In the genomic region with DNA sequence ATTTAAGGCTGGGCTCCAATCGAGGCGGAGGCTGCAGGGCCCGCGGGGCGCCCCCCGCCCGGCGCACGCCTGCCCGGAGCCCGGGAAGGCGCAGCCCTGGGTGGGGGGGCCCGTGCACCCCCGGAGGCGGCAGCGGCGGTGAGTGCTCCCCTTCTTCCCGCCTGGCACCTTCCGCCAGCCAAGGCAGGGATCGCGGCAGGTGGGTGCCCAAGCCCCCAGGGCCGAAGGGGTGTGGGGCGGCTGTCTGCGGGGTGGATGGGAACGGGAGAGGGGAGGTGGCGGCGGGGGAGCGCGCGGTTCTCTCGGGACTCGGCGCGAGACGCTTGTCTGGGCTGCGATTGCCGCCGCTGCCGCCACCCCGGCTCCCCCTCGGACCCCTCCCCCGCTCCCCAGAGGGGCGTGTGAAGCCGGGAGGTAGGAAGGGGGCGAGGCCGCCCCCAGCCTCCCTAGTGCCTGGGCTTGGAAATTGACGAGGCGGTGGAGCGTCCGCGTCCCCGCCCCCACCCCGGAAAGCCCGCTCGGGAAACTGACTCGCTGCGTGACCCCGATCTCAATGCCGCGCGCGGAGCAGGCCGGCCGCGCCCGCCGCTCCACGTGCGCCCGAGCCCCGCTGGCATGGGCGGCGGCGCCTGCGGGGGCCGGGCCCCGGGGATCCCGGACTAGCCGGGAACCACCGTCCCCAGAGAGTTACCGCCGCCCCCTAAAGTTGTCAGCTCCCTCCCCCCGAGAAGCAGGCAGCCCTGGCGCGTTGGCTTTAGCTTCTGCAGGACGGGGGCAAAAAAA, we compare ENCODE assay signal across 1 cellular context.
A peak's percentile ranks its signal among the peaks of the same experiment; 100 is the strongest.
TF ChIP-seq lines count a peak whose summit lies in the region.

No MANE protein-coding gene starts in this region.

TF ChIP-seq in HepG2, 621 proteins besides CTCF, POLR2A, EP300 and RAD21 (continued from another document and continues in another):
- TF ChIP-seq U2AF1 (optimal IDR thresholded peaks at IDR 0.05; ENCODE audit: low read depth, low read length) (no peak), AFF4 (CRISPR knock-in tag; IDR thresholded peaks at IDR 0.05) (no peak), SCMH1 (CRISPR knock-in tag; IDR thresholded peaks at IDR 0.05; ENCODE audit: borderline replicate concordance) (no peak), NFE2 (CRISPR knock-in tag; IDR thresholded peaks at IDR 0.05) (no peak), JUND (CRISPR knock-in tag; IDR thresholded peaks at IDR 0.05) (no peak), ZFP62 (CRISPR knock-in tag; IDR thresholded peaks at IDR 0.05) (no peak), PAF1 (CRISPR knock-in tag; IDR thresholded peaks at IDR 0.05) (no peak), ZBTB26 (CRISPR knock-in tag; IDR thresholded peaks at IDR 0.05; ENCODE audit: borderline replicate concordance) (0 out of 2 replicates have a peak, but pooled peaks have one; percentile 21), CC2D1A (CRISPR knock-in tag; IDR thresholded peaks at IDR 0.05) (no peak), SMARCC2 (IDR thresholded peaks at IDR 0.05) (no peak), ZNF674 (CRISPR knock-in tag; IDR thresholded peaks at IDR 0.05; ENCODE audit: low read depth) (no peak), KDM4B (CRISPR knock-in tag; IDR thresholded peaks at IDR 0.05) (no peak), POGK (CRISPR knock-in tag; conservative IDR thresholded peaks at IDR 0.05) (no peak; the same call in 1 of the 2 replicates), PHF5A (CRISPR knock-in tag; IDR thresholded peaks at IDR 0.05; ENCODE audit: low read depth, unreplicated experiment) (no peak), ATF1 (CRISPR knock-in tag; IDR thresholded peaks at IDR 0.05) (no peak), NCOR1 (IDR thresholded peaks at IDR 0.05; ENCODE audit: borderline replicate concordance, low read length) (0 out of 2 replicates have a peak, but pooled peaks have one; percentile 30), IRX3 (CRISPR knock-in tag; IDR thresholded peaks at IDR 0.05; ENCODE audit: borderline replicate concordance, low read depth) (peak; percentile 73; the same call in 1 of the 2 replicates), ZNF274 (CRISPR knock-in tag; IDR thresholded peaks at IDR 0.05) (no peak), ZBTB33 (CRISPR knock-in tag; IDR thresholded peaks at IDR 0.05) (no peak), FOSL1 (CRISPR knock-in tag; IDR thresholded peaks at IDR 0.05; ENCODE audit: borderline replicate concordance) (no peak), ZNF292 (CRISPR knock-in tag; IDR thresholded peaks at IDR 0.05; ENCODE audit: borderline replicate concordance, low read depth) (no peak), NR2C2 (CRISPR knock-in tag; IDR thresholded peaks at IDR 0.05; ENCODE audit: borderline replicate concordance) (no peak), CBX1 (IDR thresholded peaks at IDR 0.05; ENCODE audit: low read depth) (peak; percentile 37), RBFOX2 (IDR thresholded peaks at IDR 0.05; ENCODE audit: low read depth, low read length) (peak; percentile 79), PITX1 (CRISPR knock-in tag; IDR thresholded peaks at IDR 0.05) (peak; percentile 31; the same call in 1 of the 2 replicates), AGO1 (IDR thresholded peaks at IDR 0.05; ENCODE audit: low read depth, low read length, poor library complexity, severe bottlenecking) (no peak), ZNF180 (CRISPR knock-in tag; IDR thresholded peaks at IDR 0.05; ENCODE audit: borderline replicate concordance, low read depth) (no peak), CREB1 (IDR thresholded peaks at IDR 0.05) (no peak), CREB1 (CRISPR knock-in tag; IDR thresholded peaks at IDR 0.05) (no peak), ZNF672 (CRISPR knock-in tag; IDR thresholded peaks at IDR 0.05) (no peak), ZNF776 (CRISPR knock-in tag; IDR thresholded peaks at IDR 0.05) (peak; percentile 85), GPN1 (CRISPR knock-in tag; IDR thresholded peaks at IDR 0.05; ENCODE audit: borderline replicate concordance) (no peak; the same call in 1 of the 2 replicates), ZBTB7A (CRISPR knock-in tag; IDR thresholded peaks at IDR 0.05) (peak; percentile 69; the same call in 1 of the 2 replicates), HNRNPLL (IDR thresholded peaks at IDR 0.05; ENCODE audit: low read depth, low read length, poor library complexity, severe bottlenecking) (no peak), HDAC1 (CRISPR knock-in tag; IDR thresholded peaks at IDR 0.05) (peak; percentile 55), SNAI1 (CRISPR knock-in tag; IDR thresholded peaks at IDR 0.05; ENCODE audit: borderline replicate concordance) (no peak; the same call in 1 of the 2 replicates), PHB2 (IDR thresholded peaks at IDR 0.05; ENCODE audit: partially characterized antibody) (no peak), RBM22 (optimal IDR thresholded peaks at IDR 0.05; ENCODE audit: low read length) (no peak), ARID2 (CRISPR knock-in tag; IDR thresholded peaks at IDR 0.05; ENCODE audit: borderline replicate concordance) (no peak), ZIK1 (CRISPR knock-in tag; IDR thresholded peaks at IDR 0.05; ENCODE audit: borderline replicate concordance, low read depth) (no peak), BATF2 (CRISPR knock-in tag; IDR thresholded peaks at IDR 0.05) (0 out of 2 replicates have a peak, but pooled peaks have one; percentile 68), NR2F2 (IDR thresholded peaks at IDR 0.05; ENCODE audit: borderline replicate concordance, low read depth) (no peak), ZNF136 (CRISPR knock-in tag; IDR thresholded peaks at IDR 0.05; ENCODE audit: low read depth) (no peak), HMGXB4 (CRISPR knock-in tag; IDR thresholded peaks at IDR 0.05; ENCODE audit: borderline replicate concordance in 1 of 2, low read depth in 1 of 2) (no peak; a peak in 3 of 4 replicates), ZNF839 (CRISPR knock-in tag; IDR thresholded peaks at IDR 0.05; ENCODE audit: borderline replicate concordance) (no peak; the same call in 1 of the 2 replicates), NR2F6 (IDR thresholded peaks at IDR 0.05) (no peak), NR2F6 (CRISPR knock-in tag; IDR thresholded peaks at IDR 0.05) (no peak; the same call in 1 of the 2 replicates), ZNF670 (CRISPR knock-in tag; IDR thresholded peaks at IDR 0.05; ENCODE audit: borderline replicate concordance) (0 out of 2 replicates have a peak, but pooled peaks have one; percentile 37), RFXANK (CRISPR knock-in tag; IDR thresholded peaks at IDR 0.05) (no peak)
- TF ChIP-seq, protein P1, sequence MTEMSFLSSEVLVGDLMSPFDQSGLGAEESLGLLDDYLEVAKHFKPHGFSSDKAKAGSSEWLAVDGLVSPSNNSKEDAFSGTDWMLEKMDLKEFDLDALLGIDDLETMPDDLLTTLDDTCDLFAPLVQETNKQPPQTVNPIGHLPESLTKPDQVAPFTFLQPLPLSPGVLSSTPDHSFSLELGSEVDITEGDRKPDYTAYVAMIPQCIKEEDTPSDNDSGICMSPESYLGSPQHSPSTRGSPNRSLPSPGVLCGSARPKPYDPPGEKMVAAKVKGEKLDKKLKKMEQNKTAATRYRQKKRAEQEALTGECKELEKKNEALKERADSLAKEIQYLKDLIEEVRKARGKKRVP (CRISPR knock-in tag; IDR thresholded peaks at IDR 0.05) = peak in 1 of 2 experiments; percentile 28; a peak in 1 of 4 replicates
- TF ChIP-seq, protein P2, sequence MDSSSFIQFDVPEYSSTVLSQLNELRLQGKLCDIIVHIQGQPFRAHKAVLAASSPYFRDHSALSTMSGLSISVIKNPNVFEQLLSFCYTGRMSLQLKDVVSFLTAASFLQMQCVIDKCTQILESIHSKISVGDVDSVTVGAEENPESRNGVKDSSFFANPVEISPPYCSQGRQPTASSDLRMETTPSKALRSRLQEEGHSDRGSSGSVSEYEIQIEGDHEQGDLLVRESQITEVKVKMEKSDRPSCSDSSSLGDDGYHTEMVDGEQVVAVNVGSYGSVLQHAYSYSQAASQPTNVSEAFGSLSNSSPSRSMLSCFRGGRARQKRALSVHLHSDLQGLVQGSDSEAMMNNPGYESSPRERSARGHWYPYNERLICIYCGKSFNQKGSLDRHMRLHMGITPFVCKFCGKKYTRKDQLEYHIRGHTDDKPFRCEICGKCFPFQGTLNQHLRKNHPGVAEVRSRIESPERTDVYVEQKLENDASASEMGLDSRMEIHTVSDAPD (CRISPR knock-in tag; IDR thresholded peaks at IDR 0.05) = no peak
- TF ChIP-seq, protein P3, sequence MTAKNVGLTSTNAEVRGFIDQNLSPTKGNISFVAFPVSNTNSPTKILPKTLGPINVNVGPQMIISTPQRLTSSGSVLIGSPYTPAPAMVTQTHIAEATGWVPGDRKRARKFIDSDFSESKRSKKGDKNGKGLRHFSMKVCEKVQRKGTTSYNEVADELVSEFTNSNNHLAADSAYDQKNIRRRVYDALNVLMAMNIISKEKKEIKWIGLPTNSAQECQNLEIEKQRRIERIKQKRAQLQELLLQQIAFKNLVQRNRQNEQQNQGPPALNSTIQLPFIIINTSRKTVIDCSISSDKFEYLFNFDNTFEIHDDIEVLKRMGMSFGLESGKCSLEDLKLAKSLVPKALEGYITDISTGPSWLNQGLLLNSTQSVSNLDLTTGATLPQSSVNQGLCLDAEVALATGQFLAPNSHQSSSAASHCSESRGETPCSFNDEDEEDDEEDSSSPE (CRISPR knock-in tag; IDR thresholded peaks at IDR 0.05) = peak; percentile 59; the same call in 1 of the 2 replicates
